11 cellular contexts compared by ENCODE assay signal in the genomic region with DNA sequence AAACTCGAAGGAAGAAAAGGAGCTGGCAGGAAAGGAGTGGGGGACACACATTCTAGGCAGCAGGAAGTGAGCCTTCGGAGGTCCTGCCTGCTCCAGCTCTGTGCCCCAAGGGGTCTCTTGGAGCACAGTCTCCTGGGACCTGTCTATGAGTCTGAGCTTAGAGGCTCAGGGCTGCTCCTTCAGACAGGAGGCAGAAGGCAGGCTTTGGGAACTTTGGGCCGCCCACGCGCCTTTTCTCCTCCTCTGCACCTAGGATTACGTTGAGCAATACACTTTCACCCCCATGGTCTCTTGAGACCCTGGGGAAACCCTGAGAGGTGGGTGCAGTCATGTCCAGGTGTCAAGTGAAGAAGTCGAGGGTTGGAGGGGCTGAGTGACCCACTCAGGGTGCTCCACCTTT. TPM values are rescaled to one million over a fixed set of nuclear protein-coding genes. Genes with fewer than 3 reads are reported as not detected.
DNase-seq lines count a peak whose midpoint lies in the region; FAIRE-seq and TF ChIP-seq lines count a peak whose summit lies in the region.
"Had no signal": no experiment of that assay in that cellular context is flagged by ENCODE, and none has a peak within 500 bp of the region (broad histone marks: within the 10 kb centered on the region; RNA-seq: fewer than 3 reads in every experiment).

No MANE protein-coding gene starts in this region.

- H2BK120ac ChIP-seq in mesenchymal stem cell (ENCODE audit: low read depth, low read length), result peak overlapping the region; percentile 50

- FAIRE-seq in GM19239 (lab: Jason Lieb, UNC), result peak; percentile 48
- FAIRE-seq: bronchial epithelial cell had no signal

- H3K79me1 ChIP-seq in mesenchymal stem cell (replicated peaks; ENCODE audit: low read length, poor library complexity, severe bottlenecking), result peaks cover 1% of the 10 kb centered on the region

- peak overlapping the region; percentile 79 for H2AK5ac ChIP-seq in mesenchymal stem cell (ENCODE audit: low read length, severe bottlenecking)

- DNase-seq in GM19239 (ENCODE audit: insufficient read length, low spot score) (no peak), adrenal gland (no peak), mesenchymal stem cell (no peak), suprapubic skin (ENCODE audit: low spot score in 2 of 2) (no peak), NCI-H128 (lab: John Stamatoyannopoulos, UW; ENCODE audit: unreplicated experiment) (no peak), NCI-H1092 treated with DMSO at 0.1 percent for 48 hours (lab: John Stamatoyannopoulos, UW) (no peak)
- DNase-seq in stimulated activated CD4-positive, alpha-beta T cell treated with anti-CD3 and anti-CD28 coated beads, Interleukin-4, amount 100 ng/mL, for 1 hour, result no peak
- DNase-seq: activated CD4-positive, alpha-beta T cell treated with anti-CD3 and anti-CD28 coated beads for 36 hours; NCI-H510A had no signal

- 79 to 87% (median 83%) methylated on average over 7 of the region's 7 CpGs for WGBS in adrenal gland, 4 donors
- WGBS in mesenchymal stem cell, result 100% methylated on average over 7 of the region's 7 CpGs
- 88% methylated on average over 7 of the region's 7 CpGs for WGBS in suprapubic skin

- TF ChIP-seq CTCF in adrenal gland (IDR thresholded peaks at IDR 0.05), result no peak
- no peak for TF ChIP-seq CTCF in suprapubic skin (IDR thresholded peaks at IDR 0.05)

- H4K91ac ChIP-seq in mesenchymal stem cell (ENCODE audit: low read length), result peak overlapping the region; percentile 72

- H3K27ac ChIP-seq in adrenal gland (peak overlapping the region in 3 of 5 donors; percentile 74 to 86 (median 83)), mesenchymal stem cell (ENCODE audit: low read length, poor library complexity, severe bottlenecking) (peak overlapping the region; percentile 31), suprapubic skin (peak overlapping the region; percentile 75)
- H3K27ac ChIP-seq: SK-N-MC had no signal

- no peak for TF ChIP-seq POLR2A in adrenal gland (IDR thresholded peaks at IDR 0.05)
- TF ChIP-seq POLR2A in suprapubic skin (IDR thresholded peaks at IDR 0.05), result no peak

- intact Hi-C loops in adrenal gland (cut with DNase I), result no loop called here

- no peak overlapping the region for H2BK5ac ChIP-seq in mesenchymal stem cell (ENCODE audit: low read depth, low read length, poor library complexity, severe bottlenecking)

- H3K4me1 ChIP-seq in adrenal gland (replicated peaks in 1 of 2) (peaks cover 34 to 40% of the 10 kb centered on the region in 2 donors), mesenchymal stem cell (ENCODE audit: control insufficient read depth, insufficient read depth, low read depth, low read length) (peaks cover 28% of the 10 kb centered on the region), suprapubic skin (peaks cover 48% of the 10 kb centered on the region)

- H3K36me3 ChIP-seq in adrenal gland (replicated peaks in 1 of 2), result peaks cover 0 to 7% of the 10 kb centered on the region in 2 donors
- H3K36me3 ChIP-seq in mesenchymal stem cell (ENCODE audit: control insufficient read depth in 1 of 2, insufficient read depth in 2 of 2, low read depth in 1 of 2, low read length in 2 of 2), result peaks cover 0 to 6% of the 10 kb centered on the region in 2 experiments
- H3K36me3 ChIP-seq in suprapubic skin, result peaks cover 9% of the 10 kb centered on the region

- H2AFZ ChIP-seq in mesenchymal stem cell (ENCODE audit: low read depth, low read length), result no peak overlapping the region

- peak overlapping the region; percentile 67 to 87 for H2BK12ac ChIP-seq in mesenchymal stem cell (ENCODE audit: low read length in 2 of 2)

- peak overlapping the region in 1 of 2 experiments; percentile 5 for H3K4ac ChIP-seq in mesenchymal stem cell (ENCODE audit: low read depth in 1 of 2, low read length in 2 of 2)

- H3K27me3 ChIP-seq in adrenal gland, result no peaks in the 10 kb centered on the region
- no peaks in the 10 kb centered on the region for H3K27me3 ChIP-seq in mesenchymal stem cell (ENCODE audit: control insufficient read depth in 1 of 2, insufficient read depth in 1 of 2, low read length in 2 of 2)
- H3K27me3 ChIP-seq in suprapubic skin, result no peaks in the 10 kb centered on the region

- TF ChIP-seq EP300 in suprapubic skin (IDR thresholded peaks at IDR 0.05), result no peak

- peak overlapping the region; percentile 52 to 73 for H3K18ac ChIP-seq in mesenchymal stem cell (ENCODE audit: low read depth in 1 of 2, low read length in 2 of 2)

- H2BK15ac ChIP-seq in mesenchymal stem cell (ENCODE audit: low read depth, poor library complexity, severe bottlenecking), result peak overlapping the region; percentile 55

- H3K4me3 ChIP-seq in adrenal gland, result peak overlapping the region in 2 of 4 donors; percentile 42 to 68
- no peak overlapping the region for H3K4me3 ChIP-seq in mesenchymal stem cell (ENCODE audit: insufficient read depth in 1 of 2, low read depth in 1 of 2, low read length in 2 of 2)
- peak overlapping the region; percentile 73 for H3K4me3 ChIP-seq in suprapubic skin
- H3K4me3 ChIP-seq: SK-N-MC had no signal

- no peaks in the 10 kb centered on the region for H3K9me3 ChIP-seq in adrenal gland (replicated peaks in 1 of 3)
- no peaks in the 10 kb centered on the region for H3K9me3 ChIP-seq in mesenchymal stem cell (ENCODE audit: control insufficient read depth, low read length)
- H3K9me3 ChIP-seq in suprapubic skin, result no peaks in the 10 kb centered on the region

- H3K14ac ChIP-seq in mesenchymal stem cell (ENCODE audit: low read length in 2 of 2), result peak overlapping the region in 1 of 2 experiments; percentile 45

- peak overlapping the region; percentile 31 for H4K8ac ChIP-seq in mesenchymal stem cell (ENCODE audit: low read length)

- no peak overlapping the region for H3K9ac ChIP-seq in mesenchymal stem cell (ENCODE audit: low read length)

- no peak overlapping the region for H3K23ac ChIP-seq in mesenchymal stem cell (ENCODE audit: low read length in 2 of 2)

- peak overlapping the region; percentile 8 for H3K4me2 ChIP-seq in mesenchymal stem cell (ENCODE audit: low read length, poor library complexity, severe bottlenecking)

RNA-seq across cellular contexts. Expression of a gene that starts 1.0 kb away (rescaled TPM):
- total RNA-seq in adrenal gland, result 100 to 1,000 TPM in 1 of 8 donors, 10 to 100 TPM in 7; 34.8 to 108 (median 62.8) TPM
- polyA plus RNA-seq in adrenal gland, result 10 to 100 TPM; 12.8 to 21.9 (median 17.8) TPM
- polyA plus RNA-seq in mesenchymal stem cell (2013, experiment 1 of 2), result 16.2 TPM
- 16.3 TPM for polyA plus RNA-seq in mesenchymal stem cell (2013, experiment 2 of 2)
- total RNA-seq in suprapubic skin, result 10 to 100 TPM in 2 of 4 donors, 1 to 10 TPM in 2; 4.9 to 24.2 (median 11.0) TPM

RNA-seq across cellular contexts. Expression of a gene that starts 16.2 kb away (rescaled TPM):
- total RNA-seq in adrenal gland (100 to 1,000 TPM in 1 of 8 donors, 10 to 100 TPM in 7; 46.0 to 105 (median 58.1) TPM), suprapubic skin (10 to 100 TPM; 46.7 to 59.9 (median 53.1) TPM)
- polyA plus RNA-seq in adrenal gland, result 100 to 1,000 TPM in 1 of 3 donors, 10 to 100 TPM in 2; 63.6 to 117 (median 68.5) TPM
- polyA plus RNA-seq in mesenchymal stem cell (2013, experiment 1 of 2), result 48.9 TPM
- 48.6 TPM for polyA plus RNA-seq in mesenchymal stem cell (2013, experiment 2 of 2)

RNA-seq across cellular contexts. Expression of a gene that starts 27.6 kb away (rescaled TPM):
- total RNA-seq in adrenal gland (1 to 10 TPM in 7 of 8 donors, under 1 TPM in 1; 0.60 to 7.0 (median 3.9) TPM), suprapubic skin (10 to 100 TPM; 17.0 to 20.3 (median 18.8) TPM)
- 1 to 10 TPM; 1.3 to 2.0 (median 2.0) TPM for polyA plus RNA-seq in adrenal gland
- 4.1 TPM for polyA plus RNA-seq in mesenchymal stem cell (2013, experiment 1 of 2)
- 4.0 TPM for polyA plus RNA-seq in mesenchymal stem cell (2013, experiment 2 of 2)

RNA-seq across cellular contexts. Expression of a gene that starts 33.5 kb away (rescaled TPM):
- under 1 TPM in 1 of 8 donors, not detected in 7; 0.31 TPM for total RNA-seq in adrenal gland
- polyA plus RNA-seq in adrenal gland, result under 1 TPM in 2 of 3 donors, not detected in 1; 0.57 to 0.72 TPM
- not detected for polyA plus RNA-seq in mesenchymal stem cell (2013, experiment 1 of 2)
- polyA plus RNA-seq in mesenchymal stem cell (2013, experiment 2 of 2), result not detected
- 1 to 10 TPM; 1.2 to 3.7 (median 2.4) TPM for total RNA-seq in suprapubic skin
- total RNA-seq: activated CD4-positive, alpha-beta T cell treated with anti-CD3 and anti-CD28 coated beads for 36 hours had no signal

RNA-seq across cellular contexts. Expression of a gene that starts 59.7 kb away (rescaled TPM):
- total RNA-seq in adrenal gland (1 to 10 TPM; 3.9 to 8.9 (median 6.7) TPM), suprapubic skin (10 to 100 TPM; 14.2 to 20.4 (median 16.5) TPM)
- polyA plus RNA-seq in adrenal gland, result 1 to 10 TPM; 1.4 to 5.0 (median 3.8) TPM
- polyA plus RNA-seq in mesenchymal stem cell (2013, experiment 1 of 2), result 8.2 TPM
- polyA plus RNA-seq in mesenchymal stem cell (2013, experiment 2 of 2), result 8.3 TPM

Comparison
In these comparisons a context has a peak if more than half of its experiments do, and no peak if none do; other contexts are left out.
1. H3K27ac ChIP-seq: peak in every context shown above with its lines; median percentile 83 in adrenal gland; 75 in suprapubic skin; 31 in mesenchymal stem cell.